ENCODE assay signal across 11 cellular contexts in genomic region chr3:142987707-142988106, GRCh38. TPM values are rescaled to one million over a fixed set of nuclear protein-coding genes. Genes with fewer than 3 reads are reported as not detected.
DNase-seq lines count a peak whose midpoint lies in the region; TF ChIP-seq lines count a peak whose summit lies in the region.
"Had no signal": no experiment of that assay in that cellular context is flagged by ENCODE, and none has a peak within 500 bp of the region (broad histone marks: within the 10 kb centered on the region; RNA-seq: fewer than 3 reads in every experiment).

No MANE protein-coding gene starts in this region.

- H3K4me2 ChIP-seq in GM23248 (ENCODE audit: unreplicated experiment): no peak overlapping the region

- H3K27me3 ChIP-seq in GM06990 (replicated peaks; ENCODE audit: control insufficient read depth, insufficient read depth, low read length) (no peaks in the 10 kb centered on the region), GM23248 (replicated peaks; ENCODE audit: insufficient read depth) (no peaks in the 10 kb centered on the region), WERI-Rb-1 (ENCODE audit: insufficient read depth, low read depth, severe bottlenecking) (no peaks in the 10 kb centered on the region)

- H3K4me3 ChIP-seq in GM06990 (replicated peaks; ENCODE audit: low read depth, low read length) (no peak overlapping the region), GM23248 (no peak overlapping the region), WERI-Rb-1 (ENCODE audit: low read depth, low read length) (no peak overlapping the region)

- DNase-seq in GM06990 (ENCODE audit: extremely low read depth, insufficient read length) (peak; percentile 27), GM23248 (peak; percentile 29), WERI-Rb-1 (peak; percentile 46), kidney glomerular epithelial cell (lab: John Stamatoyannopoulos, UW) (peak; percentile 50), dedifferentiated amniotic fluid mesenchymal stem cell (ENCODE audit: extremely low spot score) (no peak), HUDEP-2 (lab: John Stamatoyannopoulos, UW; ENCODE audit: unreplicated experiment in 76 of 76) (no peak), NCI-H1105 treated with DMSO at 0.1 percent for 48 hours (lab: John Stamatoyannopoulos, UW) (no peak), retina (no peak)
- DNase-seq: activated CD4-positive, alpha-beta T cell treated with anti-CD3 and anti-CD28 coated beads for 4 hours; DND-41 had no signal

- peak overlapping the region; percentile 57 for H2AFZ ChIP-seq in GM23248

- H3K9me3 ChIP-seq in GM23248 (ENCODE audit: low read depth) (no peaks in the 10 kb centered on the region), WERI-Rb-1 (ENCODE audit: severe bottlenecking) (no peaks in the 10 kb centered on the region)

- H3K79me2 ChIP-seq in GM23248 (ENCODE audit: insufficient read depth): no peaks in the 10 kb centered on the region

- no peaks in the 10 kb centered on the region for H3K9me2 ChIP-seq in GM23248 (ENCODE audit: insufficient read depth)

- 15 to 16% methylated on average over 7 of the region's 7 CpGs for WGBS in GM23248 (ENCODE audit: low coverage in 1 of 2, low lambda C conversion rate in 2 of 2, missing lambda C conversion rate in 2 of 2), 2 experiments

- TF ChIP-seq CTCF in GM06990 (IDR thresholded peaks at IDR 0.05; ENCODE audit: insufficient read depth, low read length, poor library complexity, severe bottlenecking): no peak
- TF ChIP-seq CTCF in WERI-Rb-1 (IDR thresholded peaks at IDR 0.05; ENCODE audit: low read depth, low read length): no peak

- no peak overlapping the region for H3K27ac ChIP-seq in GM23248
- H3K27ac ChIP-seq in WERI-Rb-1: no peak overlapping the region

- 0 out of 2 replicates have a peak, but pooled peaks cover 7% of the 10 kb centered on the region for H3K4me1 ChIP-seq in GM23248 (ENCODE audit: insufficient read depth)

- no peak overlapping the region for H3K9ac ChIP-seq in GM23248

- H4K20me1 ChIP-seq in GM23248 (ENCODE audit: insufficient read depth): no peaks in the 10 kb centered on the region

- no peaks in the 10 kb centered on the region for H3F3A ChIP-seq in GM23248 (ENCODE audit: insufficient read depth)

- H3K36me3 ChIP-seq in GM06990 (ENCODE audit: control insufficient read depth, insufficient read depth, low read length) (no peaks in the 10 kb centered on the region), GM23248 (ENCODE audit: low read depth) (no peaks in the 10 kb centered on the region), WERI-Rb-1 (no peaks in the 10 kb centered on the region)

- in situ Hi-C loops in GM23248 (cut with MboI): no loop called here

RNA-seq across cellular contexts. Expression of gene U2SURP, which starts 13.7 kb away (rescaled TPM):
- total RNA-seq in GM23248 (2014; rRNA removed; shearing (Covaris generic)): 40.2 and 48.1 TPM in 2 replicates
- polyA plus RNA-seq in GM23248 (2016; fragmentation: Nextera tagmentation; extraction: Ambion mirVana): 66.1 and 67.2 TPM in 2 replicates

RNA-seq across cellular contexts. Expression of gene PAQR9, which starts 24.2 kb away (rescaled TPM):
- total RNA-seq in GM23248 (2014; rRNA removed; shearing (Covaris generic)): not detected in 2 replicates
- not detected in 2 replicates for polyA plus RNA-seq in GM23248 (2016; fragmentation: Nextera tagmentation; extraction: Ambion mirVana)
- total RNA-seq: mesothelial cell of epicardium had no signal

Comparison
In these comparisons a context has a peak if more than half of its experiments do, and no peak if none do; other contexts are left out.
1. DNase-seq: peak in GM06990 (single experiment), GM23248 (single experiment), WERI-Rb-1 (single experiment) and kidney glomerular epithelial cell (single experiment); none in dedifferentiated amniotic fluid mesenchymal stem cell (single experiment), HUDEP-2 (0 of 76), NCI-H1105 treated with DMSO at 0.1 percent for 48 hours (single experiment) and retina (single experiment).